8 cellular contexts compared by ENCODE assay signal in genomic region chr5:93585054-93585751, GRCh38. TPM values are rescaled to one million over a fixed set of nuclear protein-coding genes. Genes with fewer than 3 reads are reported as not detected.
DNase-seq lines count a peak whose midpoint lies in the region; ATAC-seq and TF ChIP-seq lines count a peak whose summit lies in the region.

No MANE protein-coding gene starts in this region.

- no peak for TF ChIP-seq CTCF in MCF 10A (IDR thresholded peaks at IDR 0.05; ENCODE audit: unreplicated experiment)
- TF ChIP-seq CTCF in liver (IDR thresholded peaks at IDR 0.05; ENCODE audit: low read depth, low read length, missing input control): no peak
- TF ChIP-seq CTCF in upper lobe of right lung (IDR thresholded peaks at IDR 0.05): no peak

- no peaks in the 10 kb centered on the region for H3K9me3 ChIP-seq in liver (ENCODE audit: control insufficient read depth in 4 of 4, low read length in 3 of 4)
- no peaks in the 10 kb centered on the region for H3K9me3 ChIP-seq in upper lobe of right lung

- ATAC-seq in upper lobe of right lung (no peak), GM21619 (IDR thresholded peaks at IDR 0.05; ENCODE audit: unreplicated experiment) (no peak)

- no peaks in the 10 kb centered on the region for H3K9me3 Mint-ChIP-seq in MCF 10A (ENCODE audit: unreplicated experiment)

- no peaks in the 10 kb centered on the region for H3K36me3 ChIP-seq in liver (ENCODE audit: control insufficient read depth in 4 of 4, insufficient read depth in 3 of 4, low read depth in 1 of 4, low read length in 3 of 4)
- H3K36me3 ChIP-seq in upper lobe of right lung: no peaks in the 10 kb centered on the region

- H3K4me3 ChIP-seq in Jurkat, Clone E6-1 (ENCODE audit: low read length): peak overlapping the region; percentile 30
- H3K4me3 ChIP-seq in liver (ENCODE audit: low read depth in 1 of 3, low read length in 3 of 3): peak overlapping the region in 2 of 3 donors; percentile 60 to 70
- H3K4me3 ChIP-seq in upper lobe of right lung: peak overlapping the region; percentile 56

- no peak for TF ChIP-seq RAD21 in liver (IDR thresholded peaks at IDR 0.05)

- peaks cover 0 to 12% (median 2%) of the 10 kb centered on the region in 4 donors for H3K27me3 ChIP-seq in liver (ENCODE audit: control insufficient read depth in 4 of 4, insufficient read depth in 4 of 4, low read length in 3 of 4)
- H3K27me3 ChIP-seq in upper lobe of right lung: peaks cover 65% of the 10 kb centered on the region

- in situ Hi-C loops in Caki2 (cut with HindIII; ENCODE audit: low pct_unique_long_range_greater_than_20kb, low sequenced_read_pairs): no loop called here

- CTCF ChIA-PET in MCF 10A (lab: Yijun Ruan, JAX): interaction anchor here (0.6 to 3.1 kb wide), 4 partner anchors 22 to 990 kb away, joined by 3 to 13 read pairs (median 4); no protein-coding TSS in a partner anchor

- intact Hi-C loops in MCF 10A (cut with micrococcal nuclease) (loop anchor here (10.0 kb wide), 1 partner anchor 150 kb away; no protein-coding TSS in a partner anchor), upper lobe of right lung (cut with DNase I) (loop anchor here (10.0 kb wide), 1 partner anchor 210 kb away; no protein-coding TSS in a partner anchor)

- H3K9ac ChIP-seq in liver (ENCODE audit: low read depth in 1 of 2, low read length in 2 of 2): no peak overlapping the region

- 2% methylated on average over 68 of the region's 68 CpGs for WGBS in liver

- POLR2A ChIA-PET in MCF 10A (lab: Yijun Ruan, JAX): no interaction called here

- peak; percentile 32 for DNase-seq in Caki2 (ENCODE audit: low read depth)
- DNase-seq in Jurkat, Clone E6-1 (ENCODE audit: low read depth, low spot score): no peak
- DNase-seq in MCF 10A (ENCODE audit: unreplicated experiment): peak; percentile 51
- DNase-seq in upper lobe of right lung: no peak
- DNase-seq in Ammon's horn (ENCODE audit: low spot score): no peak
- DNase-seq in cortex of kidney (lab: John Stamatoyannopoulos, UW): no peak

- H3K4me3 Mint-ChIP-seq in MCF 10A (ENCODE audit: unreplicated experiment): no peak overlapping the region

- no peak overlapping the region for H3K27ac Mint-ChIP-seq in MCF 10A (ENCODE audit: low read depth, unreplicated experiment)

- BruUV-seq in MCF 10A (replicated peaks; lab: Mats Ljungman, UMichigan): no TSS peak

- H3K4me1 Mint-ChIP-seq in MCF 10A (ENCODE audit: insufficient read depth, unreplicated experiment): peaks cover 10% of the 10 kb centered on the region

- no peaks in the 10 kb centered on the region for H3K36me3 Mint-ChIP-seq in MCF 10A (ENCODE audit: insufficient read depth, unreplicated experiment)

- H3K4me1 ChIP-seq in liver (ENCODE audit: control insufficient read depth in 4 of 4, insufficient read depth in 4 of 4, low read length in 3 of 4): peaks cover 0 to 43% (median 23%) of the 10 kb centered on the region in 4 donors
- H3K4me1 ChIP-seq in upper lobe of right lung: peaks cover 8% of the 10 kb centered on the region

- peak overlapping the region; percentile 6 to 16 for H3K27ac ChIP-seq in liver (ENCODE audit: low read depth in 1 of 2, low read length in 2 of 2)
- H3K27ac ChIP-seq in upper lobe of right lung: peak overlapping the region; percentile 68

- H3K27me3 Mint-ChIP-seq in MCF 10A (ENCODE audit: insufficient read depth, unreplicated experiment): no peaks in the 10 kb centered on the region

TF ChIP-seq in liver, 16 proteins besides CTCF, POLR2A, EP300 and RAD21:
- TF ChIP-seq JUND (IDR thresholded peaks at IDR 0.05) (no peak), ZBTB33 (IDR thresholded peaks at IDR 0.05) (no peak)

RNA-seq across cellular contexts. Expression of gene NR2F1, which starts 2.2 kb away (rescaled TPM):
- 0.37 TPM in 1 of 2 replicates, not detected in the other for total RNA-seq in Caki2 (2014; rRNA removed; shearing (Covaris generic); ENCODE audit: low replicate concordance)
- not detected for polyA plus RNA-seq in Jurkat, Clone E6-1 (2012; ENCODE audit: insufficient read depth, insufficient read length)
- total RNA-seq in MCF 10A (2022) (1.4 and 1.7 TPM in 2 replicates), liver (10 to 100 TPM; 10.3 to 10.9 TPM), upper lobe of right lung (83.2 TPM)
- 10 to 100 TPM in 1 of 2 donors, 1 to 10 TPM in 1; 3.9 to 13.0 TPM for polyA plus RNA-seq in liver

RNA-seq across cellular contexts. Expression of gene NR2F1-AS1, which starts 4.2 kb away (rescaled TPM):
- 0.67 TPM in 1 of 2 replicates, not detected in the other for total RNA-seq in Caki2 (2014; rRNA removed; shearing (Covaris generic); ENCODE audit: low replicate concordance)
- not detected for polyA plus RNA-seq in Jurkat, Clone E6-1 (2012; ENCODE audit: insufficient read depth, insufficient read length)
- total RNA-seq in MCF 10A (2022) (3.2 and 4.6 TPM in 2 replicates), liver (1 to 10 TPM; 2.3 to 4.0 TPM), upper lobe of right lung (16.2 TPM)
- polyA plus RNA-seq in liver: 1 to 10 TPM; 2.0 TPM

Comparison
In these comparisons a context has a peak if more than half of its experiments do, and no peak if none do; other contexts are left out.
1. DNase-seq: peak in Caki2 (single experiment) and MCF 10A (single experiment); none in Jurkat, Clone E6-1 (single experiment), upper lobe of right lung (single experiment), Ammon's horn (single experiment) and cortex of kidney (single experiment).
2. Peak in every context shown above with its lines, with median percentiles within 50 percentile points of each other: H3K4me3 ChIP-seq.